5 cellular contexts compared by ENCODE assay signal in genomic region chr10:13155860-13156259, GRCh38. TPM values are rescaled to one million over a fixed set of nuclear protein-coding genes. Genes with fewer than 3 reads are reported as not detected.
DNase-seq lines count a peak whose midpoint lies in the region; ATAC-seq, FAIRE-seq and TF ChIP-seq lines count a peak whose summit lies in the region.
"Not testable (repeated sequence)": the region's sequence is repeated elsewhere in the genome, so short reads cannot be mapped to it uniquely, and the experiment has no call there.
"Had no signal": no experiment of that assay in that cellular context is flagged by ENCODE, and none has a peak within 500 bp of the region (broad histone marks: within the 10 kb centered on the region; RNA-seq: fewer than 3 reads in every experiment).

No MANE protein-coding gene starts in this region.

- DNase-seq in K562 (ENCODE audit: extremely low read depth in 1 of 4, low spot score in 3 of 4): not testable (repeated sequence)

- not testable (repeated sequence) for H3K36me3 ChIP-seq in HEK293 (ENCODE audit: control insufficient read depth in 2 of 2, insufficient read depth in 1 of 2, low read length in 2 of 2); K562 (ENCODE audit: control insufficient read depth, insufficient read depth, low read length)

- POLR2A ChIA-PET in HEK293 (lab: Yijun Ruan, JAX); K562 (lab: Yijun Ruan, JAX): not testable (repeated sequence)

- H3K9me1 ChIP-seq in K562 (ENCODE audit: control insufficient read depth, insufficient read depth, low read length): not testable (repeated sequence)

- H3K9me3 ChIP-seq in HEK293 (ENCODE audit: control insufficient read depth, insufficient read depth, low read depth, low read length); K562 (replicated peaks; ENCODE audit: control insufficient read depth, insufficient read depth, low read depth, low read length): not testable (repeated sequence)

- not testable (repeated sequence) for H3K9ac ChIP-seq in K562 (ENCODE audit: insufficient read depth in 1 of 2, low read depth in 2 of 2, low read length in 2 of 2)

- not testable (repeated sequence) for BruUV-seq in K562 (replicated peaks; lab: Mats Ljungman, UMichigan)

- not testable (repeated sequence) for H3K4me3 ChIP-seq in HEK293 (ENCODE audit: low read depth, low read length); K562

- TF ChIP-seq POLR2A in K562 (conservative IDR thresholded peaks at IDR 0.05): not testable (repeated sequence)

- ATAC-seq in K562: not testable (repeated sequence)

- not testable (repeated sequence) for H3K4me1 ChIP-seq in HEK293 (ENCODE audit: control insufficient read depth, insufficient read depth, low read length); K562 (replicated peaks in 1 of 2; ENCODE audit: control insufficient read depth in 2 of 2, insufficient read depth in 2 of 2, low read length in 2 of 2)

- H3K4me2 ChIP-seq in K562 (ENCODE audit: insufficient read depth, low read length): not testable (repeated sequence)

- CTCF ChIA-PET in HEK293 (lab: Yijun Ruan, JAX); K562 (lab: Yijun Ruan, JAX; ENCODE audit: low intra/inter-chr PET ratio): not testable (repeated sequence)

- TF ChIP-seq CTCF in HEK293 (tag by site-specific recombination; IDR thresholded peaks at IDR 0.05); K562 (IDR thresholded peaks at IDR 0.05 in 2 of 3, conservative IDR thresholded peaks at IDR 0.05 in 1 of 3; ENCODE audit: insufficient read depth in 2 of 3, low read depth in 1 of 3, low read length in 3 of 3): not testable (repeated sequence)

- not testable (repeated sequence) for H3K79me2 ChIP-seq in K562 (ENCODE audit: control insufficient read depth, insufficient read depth, low read length)

- FAIRE-seq in K562 (lab: Jason Lieb, UNC): not testable (repeated sequence)

- not testable (repeated sequence) for H3K27ac ChIP-seq in HEK293 (ENCODE audit: extremely low read depth, low read depth, low read length); K562 (ENCODE audit: extremely low read depth, low read depth, low read length)

- not testable (repeated sequence) for TF ChIP-seq RAD21 in K562 (CRISPR knock-in tag; conservative IDR thresholded peaks at IDR 0.05 in 1 of 2, IDR thresholded peaks at IDR 0.05 in 1 of 2)

- not testable (repeated sequence) for H3K27me3 ChIP-seq in K562 (ENCODE audit: control insufficient read depth in 2 of 2, insufficient read depth in 2 of 2, low read length in 2 of 2)

- in situ Hi-C loops in K562 (cut with MboI): not testable (repeated sequence)

- H4K20me1 ChIP-seq in K562 (replicated peaks; ENCODE audit: control insufficient read depth, insufficient read depth, low read length): not testable (repeated sequence)

- TF ChIP-seq EP300 in K562 (IDR thresholded peaks at IDR 0.05; ENCODE audit: low read length): not testable (repeated sequence)

- 5% methylated on average over 4 of the region's 4 CpGs for WGBS in K562 (ENCODE audit: insufficient coverage, low coverage, missing lambda C conversion rate)

- intact Hi-C loops in K562 (cut with micrococcal nuclease): not testable (repeated sequence)

- H2AFZ ChIP-seq in K562 (ENCODE audit: low read depth, low read length): not testable (repeated sequence)

TF ChIP-seq in HEK293, 187 proteins besides CTCF, POLR2A, EP300 and RAD21:
- TF ChIP-seq ZNF280D (tag by site-specific recombination; IDR thresholded peaks at IDR 0.05): 0 out of 2 replicates have a peak, but pooled peaks have one; percentile 23
- TF ChIP-seq ZNF146 (tag by site-specific recombination; IDR thresholded peaks at IDR 0.05): peak; percentile 91

TF ChIP-seq in K562, 482 proteins besides CTCF, POLR2A, EP300 and RAD21:
- peak; percentile 49; the same call in 1 of the 2 replicates for TF ChIP-seq BCOR (IDR thresholded peaks at IDR 0.05)

RNA-seq across cellular contexts. Expression of gene MCM10, which starts 5.5 kb away (rescaled TPM):
- 70.9 and 136 TPM in 2 replicates for total RNA-seq in K562 (2011; cell fraction: chromatin; rRNA removed; ENCODE audit: low replicate concordance)
- total RNA-seq in K562 (2011; cell fraction: nucleolus; rRNA removed): 37.0 and 42.4 TPM in 2 replicates
- 41.4 and 42.4 TPM in 2 replicates for total RNA-seq in K562 (2011; cell fraction: nucleoplasm; rRNA removed)
- total RNA-seq in K562 (2014; rRNA removed) (59.0 and 61.1 TPM in 2 replicates), K562 (2014; rRNA removed; fragmentation: Illumina TruSeq; extraction: Trizol) (54.6 and 61.9 TPM in 2 replicates), K562 (2015; rRNA removed; fragmentation: Illumina TruSeq; extraction: Trizol) (55.2 and 56.4 TPM in 2 replicates), K562 (2021) (59.4 and 68.1 TPM in 2 replicates)
- polyA plus RNA-seq in K562 (2011; rRNA removed) (18.7 and 25.9 TPM in 2 replicates), K562 (2014; fragmentation: Illumina TruSeq; extraction: Trizol) (40.0 and 48.0 TPM in 2 replicates), K562 (2014; fragmentation: Nextera tagmentation; extraction: Ambion mirVana) (10 to 100 TPM; 10.4 to 26.1 TPM), K562 (2014; rRNA removed) (32.7 and 34.3 TPM in 2 replicates)
- polyA plus RNA-seq in K562 (2011; cell fraction: cytosol; rRNA removed): 8.2 and 9.0 TPM in 2 replicates
- polyA plus RNA-seq in K562 (2011; cell fraction: nucleus; rRNA removed): 21.4 and 24.5 TPM in 2 replicates
- polyA plus RNA-seq in K562 (2012): 18.1 and 26.1 TPM in 2 replicates
- polyA minus RNA-seq in K562 (2011; rRNA and poly(A)+ RNA removed): 34.5 and 37.9 TPM in 2 replicates
- 18.7 and 25.1 TPM in 2 replicates for polyA minus RNA-seq in K562 (2011; cell fraction: cytosol; rRNA and poly(A)+ RNA removed)
- 33.0 and 42.0 TPM in 2 replicates for polyA minus RNA-seq in K562 (2011; cell fraction: nucleus; rRNA and poly(A)+ RNA removed)
- polyA plus RNA-seq: CD14-positive monocyte; CD4-positive, alpha-beta memory T cell; CD8-positive, alpha-beta memory T cell had no signal

RNA-seq across cellular contexts. Expression of gene OPTN, which starts 55.9 kb away (rescaled TPM):
- 3.1 and 10.3 TPM in 2 replicates for total RNA-seq in K562 (2011; cell fraction: chromatin; rRNA removed; ENCODE audit: low replicate concordance)
- total RNA-seq in K562 (2011; cell fraction: nucleolus; rRNA removed): 1.6 and 1.7 TPM in 2 replicates
- total RNA-seq in K562 (2011; cell fraction: nucleoplasm; rRNA removed): 3.6 and 8.3 TPM in 2 replicates
- 5.8 and 6.0 TPM in 2 replicates for total RNA-seq in K562 (2014; rRNA removed)
- total RNA-seq in K562 (2014; rRNA removed; fragmentation: Illumina TruSeq; extraction: Trizol): 4.7 and 4.8 TPM in 2 replicates
- 3.0 and 3.4 TPM in 2 replicates for total RNA-seq in K562 (2015; rRNA removed; fragmentation: Illumina TruSeq; extraction: Trizol)
- 5.3 and 6.8 TPM in 2 replicates for total RNA-seq in K562 (2021)
- polyA plus RNA-seq in K562 (2011; rRNA removed): 4.6 and 5.0 TPM in 2 replicates
- 0.79 and 1.8 TPM in 2 replicates for polyA plus RNA-seq in K562 (2011; cell fraction: cytosol; rRNA removed)
- polyA plus RNA-seq in K562 (2011; cell fraction: nucleus; rRNA removed): 3.9 and 4.8 TPM in 2 replicates
- 13.6 and 29.9 TPM in 2 replicates for polyA plus RNA-seq in K562 (2012)
- polyA plus RNA-seq in K562 (2014; fragmentation: Illumina TruSeq; extraction: Trizol): 5.2 and 5.3 TPM in 2 replicates
- polyA plus RNA-seq in K562 (2014; fragmentation: Nextera tagmentation; extraction: Ambion mirVana): 1 to 10 TPM; 2.2 to 2.4 TPM
- polyA plus RNA-seq in K562 (2014; rRNA removed): 4.1 and 5.1 TPM in 2 replicates
- 5.0 and 5.8 TPM in 2 replicates for polyA minus RNA-seq in K562 (2011; rRNA and poly(A)+ RNA removed)
- polyA minus RNA-seq in K562 (2011; cell fraction: cytosol; rRNA and poly(A)+ RNA removed): 1.9 and 4.8 TPM in 2 replicates
- polyA minus RNA-seq in K562 (2011; cell fraction: nucleus; rRNA and poly(A)+ RNA removed): 1.3 and 2.6 TPM in 2 replicates
